8 cellular contexts compared by ENCODE assay signal in genomic region chr17:79839363-79840203, GRCh38. TPM values are rescaled to one million over a fixed set of nuclear protein-coding genes. Genes with fewer than 3 reads are reported as not detected.
A peak's percentile ranks its signal among the peaks of the same experiment; 100 is the strongest.
DNase-seq lines count a peak whose midpoint lies in the region; ATAC-seq, FAIRE-seq and TF ChIP-seq lines count a peak whose summit lies in the region.

CBX4 (minus strand) TSS chr17:79839440; CDS start chr17:79839251, 189 bp downstream.

- peaks cover 21% of the 10 kb centered on the region for H3K27me3 Mint-ChIP-seq in astrocyte (ENCODE audit: low read depth, unreplicated experiment)

- H3K27ac Mint-ChIP-seq in astrocyte (ENCODE audit: unreplicated experiment): peak within 1 kb of the TSS; percentile 88

- peak; percentile 57 for ATAC-seq in HG02870 (IDR thresholded peaks at IDR 0.05; ENCODE audit: unreplicated experiment)

- H3K4me2 ChIP-seq in astrocyte (ENCODE audit: low read length): peak within 1 kb of the TSS; percentile 96
- H3K4me2 ChIP-seq in hepatocyte: peak within 1 kb of the TSS; percentile 100

- H3K9ac ChIP-seq in astrocyte (ENCODE audit: low read length): peak within 1 kb of the TSS; percentile 78

- peak within 1 kb of the TSS; percentile 95 for H3K4me3 Mint-ChIP-seq in astrocyte (ENCODE audit: unreplicated experiment)

- H3K36me3 ChIP-seq in astrocyte (ENCODE audit: insufficient read depth, low read length) (no peaks in the 10 kb centered on the region), hepatocyte (replicated peaks; ENCODE audit: insufficient read depth, low read depth) (no peaks in the 10 kb centered on the region)

- peak; percentile 82 for TF ChIP-seq CTCF in GM12875 (IDR thresholded peaks at IDR 0.05; ENCODE audit: borderline replicate concordance, insufficient read depth, low read depth, low read length)
- TF ChIP-seq CTCF in astrocyte (IDR thresholded peaks at IDR 0.05; ENCODE audit: insufficient read depth, low read depth, low read length): peak; percentile 6
- peak; percentile 67 for TF ChIP-seq CTCF in hepatocyte (IDR thresholded peaks at IDR 0.05; ENCODE audit: poor library complexity)
- TF ChIP-seq CTCF in retinal pigment epithelial cell (conservative IDR thresholded peaks at IDR 0.05; ENCODE audit: low read depth, low read length): no peak

- peaks cover 23% of the 10 kb centered on the region for H3K4me1 ChIP-seq in astrocyte (ENCODE audit: insufficient read depth, low read length)
- H3K4me1 ChIP-seq in hepatocyte (ENCODE audit: insufficient read depth): peaks cover 66% of the 10 kb centered on the region

- DNase-seq in NCI-H1930 (lab: John Stamatoyannopoulos, UW): peak; percentile 94 to 98
- peak; percentile 87 for DNase-seq in T-helper 22 cell (ENCODE audit: low read depth)
- DNase-seq in astrocyte (ENCODE audit: low read depth): peak; percentile 82
- DNase-seq in hepatocyte (ENCODE audit: low spot score): peak; percentile 98
- DNase-seq in retinal pigment epithelial cell (ENCODE audit: low read depth): peak; percentile 66
- DNase-seq in OCI-M2 (lab: John Stamatoyannopoulos, UW; ENCODE audit: unreplicated experiment): no peak

- H3K27ac ChIP-seq in astrocyte (ENCODE audit: low read depth, low read length) (peak within 1 kb of the TSS; percentile 50), hepatocyte (peak within 1 kb of the TSS; percentile 99)

- peaks cover 33% of the 10 kb centered on the region for H3K79me2 ChIP-seq in astrocyte (ENCODE audit: insufficient read depth, low read length)
- peaks cover 35% of the 10 kb centered on the region for H3K79me2 ChIP-seq in hepatocyte

- FAIRE-seq in astrocyte (lab: Jason Lieb, UNC): no peak

- H3K9me3 ChIP-seq in astrocyte (ENCODE audit: insufficient read depth, low read depth, low read length) (no peaks in the 10 kb centered on the region), hepatocyte (ENCODE audit: low read depth) (no peaks in the 10 kb centered on the region)

- peaks cover 7% of the 10 kb centered on the region for H3K36me3 Mint-ChIP-seq in astrocyte (ENCODE audit: low read depth, unreplicated experiment)

- H3K4me3 ChIP-seq in GM12875 (ENCODE audit: low read depth, low read length) (peak within 1 kb of the TSS; percentile 71), astrocyte (ENCODE audit: insufficient read depth, low read depth, low read length) (peak within 1 kb of the TSS; percentile 92), hepatocyte (peak within 1 kb of the TSS; percentile 85), retinal pigment epithelial cell (ENCODE audit: low read length) (peak within 1 kb of the TSS; percentile 89)

- H3K9me3 Mint-ChIP-seq in astrocyte (ENCODE audit: unreplicated experiment): peaks cover 5% of the 10 kb centered on the region

- H4K20me1 ChIP-seq in astrocyte (ENCODE audit: insufficient read depth, low read length): peaks cover 40% of the 10 kb centered on the region
- H4K20me1 ChIP-seq in hepatocyte (ENCODE audit: insufficient read depth, poor library complexity, severe bottlenecking): peaks cover 39% of the 10 kb centered on the region

- peak within 1 kb of the TSS; percentile 69 for H2AFZ ChIP-seq in astrocyte (ENCODE audit: low read depth, low read length)
- peak within 1 kb of the TSS; percentile 50 for H2AFZ ChIP-seq in hepatocyte

- H3K4me1 Mint-ChIP-seq in astrocyte (ENCODE audit: low read depth, unreplicated experiment): peaks cover 3% of the 10 kb centered on the region

- WGBS in hepatocyte (ENCODE audit: low lambda C conversion rate, missing lambda C conversion rate): 3% methylated on average over 42 of the region's 96 CpGs

- no peaks in the 10 kb centered on the region for H3K9me2 ChIP-seq in hepatocyte (replicated peaks; ENCODE audit: insufficient read depth)

- peaks cover 30% of the 10 kb centered on the region for H3K27me3 ChIP-seq in astrocyte (ENCODE audit: insufficient read depth, low read length)
- H3K27me3 ChIP-seq in hepatocyte: peaks cover 37% of the 10 kb centered on the region

RNA-seq across cellular contexts. Expression of gene CBX4, which starts in this region (rescaled TPM):
- total RNA-seq in astrocyte: 12.6 and 16.9 TPM in 2 replicates
- 49.6 and 56.1 TPM in 2 replicates for total RNA-seq in hepatocyte
- 74.3 and 86.7 TPM in 2 replicates for polyA plus RNA-seq in hepatocyte
